In the genomic region with DNA sequence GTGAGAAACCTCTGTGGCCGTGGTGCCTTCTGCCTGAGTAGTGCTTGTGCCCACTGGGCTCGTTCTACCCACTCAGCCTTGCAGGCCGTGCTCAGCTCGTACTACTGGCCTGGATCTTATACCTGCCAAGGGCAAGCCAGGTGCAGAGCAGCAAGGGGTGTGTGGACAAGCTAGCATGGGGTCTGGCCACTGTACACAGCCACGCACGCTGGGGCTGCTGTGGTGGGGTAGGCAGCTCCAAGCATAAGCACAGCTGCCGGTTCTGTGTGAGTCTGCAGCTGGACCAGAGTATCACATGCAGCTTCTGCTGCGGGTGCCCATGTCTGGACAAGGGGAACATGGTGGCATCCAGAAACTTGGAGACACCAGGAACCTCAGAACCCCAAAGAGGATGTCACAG, we compare ENCODE assay signal across 28 cellular contexts.
"Had no signal": no experiment of that assay in that cellular context is flagged by ENCODE, and none has a peak within 500 bp of the region (broad histone marks: within the 10 kb centered on the region; RNA-seq: fewer than 3 reads in every experiment).

No MANE protein-coding gene starts in this region.

- DNase-seq: activated CD4-positive, alpha-beta T cell treated with anti-CD3 and anti-CD28 coated beads for 36 hours; activated CD4-positive, alpha-beta T cell treated with anti-CD3 and anti-CD28 coated beads, Interleukin-2, amount 10 ng/mL, durations not matched to agents 7 days and 5 days; activated CD4-positive, alpha-beta T cell treated with anti-CD3 and anti-CD28 coated beads, Interleukin-2, amount 50 U/mL, for 48 hours; activated CD8-positive, alpha-beta T cell treated with anti-CD3 and anti-CD28 coated beads, Interleukin-2, amount 10 ng/mL, durations not matched to agents 7 days and 5 days; activated gamma-delta T cell; activated naive CD4-positive, alpha-beta T cell treated with anti-CD3 and anti-CD28 coated beads for 36 hours; activated T-cell treated with anti-CD3 and anti-CD28 coated beads, Interleukin-2, amount 50 U/mL, for 24 hours; adrenal gland; body of pancreas; NCI-H1048; NCI-H1105 treated with DMSO at 0.1 percent for 48 hours; NCI-H1436; NCI-H187; NCI-H2029 treated with DMSO at 0.1 percent for 48 hours; NCI-H2107; NCI-H2171; NCI-H510A; NCI-H526; NCI-H774; NK-92 treated with Interleukin-12 subunit alpha and Interleukin-12 subunit beta, amount 100 ng/mL, for 24 hours; PC-9; SHP77; SJCRH30 had no signal

- H3K27ac ChIP-seq: adrenal gland, body of pancreas, breast epithelium, PC-9, SJCRH30, SK-N-MC had no signal

- H3K4me2 ChIP-seq: PC-9 had no signal

- ATAC-seq: activated CD4-positive, alpha-beta T cell treated with anti-CD3 and anti-CD28 coated beads for 36 hours; activated CD8-positive, alpha-beta T cell treated with anti-CD3 and anti-CD28 coated beads, Interleukin-2, amount 10 ng/mL, durations not matched to agents 7 days and 5 days; activated naive CD4-positive, alpha-beta T cell treated with anti-CD3 and anti-CD28 coated beads, Interleukin-2, amount 50 U/mL, for 72 hours; body of pancreas had no signal

- H3K4me3 ChIP-seq: adrenal gland, body of pancreas, breast epithelium, PC-9, SJCRH30, SK-N-MC had no signal

- H3K27me3 ChIP-seq: adrenal gland, body of pancreas, breast epithelium, SJCRH30 had no signal

- FAIRE-seq: astrocyte, TTC549 had no signal

- H3K36me3 ChIP-seq: breast epithelium, SJCRH30 had no signal

- H3K9me3 ChIP-seq: adrenal gland, body of pancreas, breast epithelium, SJCRH30 had no signal

- H2AFZ ChIP-seq: PC-9 had no signal

- H3K4me1 ChIP-seq: breast epithelium had no signal
